25 cellular contexts compared by ENCODE assay signal in genomic region chr1:89993541-89993940, GRCh38. TPM values are rescaled to one million over a fixed set of nuclear protein-coding genes. Genes with fewer than 3 reads are reported as not detected.
A peak's percentile ranks its signal among the peaks of the same experiment; 100 is the strongest.
DNase-seq lines count a peak whose midpoint lies in the region; ATAC-seq and TF ChIP-seq lines count a peak whose summit lies in the region.
"Had no signal": no experiment of that assay in that cellular context is flagged by ENCODE, and none has a peak within 500 bp of the region (broad histone marks: within the 10 kb centered on the region; RNA-seq: fewer than 3 reads in every experiment).

No MANE protein-coding gene starts in this region.

- H2AK5ac ChIP-seq in IMR-90 (ENCODE audit: low read depth, low read length), result peak overlapping the region; percentile 20; the same call in 1 of the 2 replicates

- TF ChIP-seq POLR2A in IMR-90 (IDR thresholded peaks at IDR 0.05; ENCODE audit: low read depth, low read length) (no peak), ovary (IDR thresholded peaks at IDR 0.05) (no peak)

- ATAC-seq in Right ventricle myocardium inferior (no peak), IMR-90 (ENCODE audit: low read depth) (no peak), GM18502 (IDR thresholded peaks at IDR 0.05; ENCODE audit: poor library complexity, unreplicated experiment) (no peak)
- no peak for ATAC-seq in central memory CD8-positive, alpha-beta T cell (replicated peaks; ENCODE audit: extremely low read depth, poor library complexity, severe bottlenecking)

- no peak overlapping the region for H4K91ac ChIP-seq in IMR-90 (ENCODE audit: insufficient read depth, low read depth, low read length)

- H3K36me3 ChIP-seq in right atrium auricular region (no peaks in the 10 kb centered on the region), IMR-90 (ENCODE audit: control insufficient read depth, insufficient read depth, low read length) (no peaks in the 10 kb centered on the region), ovary (no peaks in the 10 kb centered on the region)
- H3K36me3 ChIP-seq: left ventricle myocardium inferior had no signal

- TF ChIP-seq EP300 in ovary (IDR thresholded peaks at IDR 0.05), result no peak

- no peaks in the 10 kb centered on the region for H3K27me3 Mint-ChIP-seq in central memory CD8-positive, alpha-beta T cell

- no peak overlapping the region for H3K27ac Mint-ChIP-seq in central memory CD8-positive, alpha-beta T cell (ENCODE audit: low read depth)

- H3K9me3 ChIP-seq in right atrium auricular region, result no peaks in the 10 kb centered on the region
- no peaks in the 10 kb centered on the region for H3K9me3 ChIP-seq in IMR-90 (ENCODE audit: control insufficient read depth, insufficient read depth, low read length)
- H3K9me3 ChIP-seq in ovary, result no peaks in the 10 kb centered on the region
- H3K9me3 ChIP-seq: left ventricle myocardium inferior had no signal

- no peak for TF ChIP-seq RAD21 in IMR-90 (IDR thresholded peaks at IDR 0.05; ENCODE audit: low read length)

- no peak overlapping the region for H2AK9ac ChIP-seq in IMR-90 (replicated peaks; ENCODE audit: low read depth, low read length, poor library complexity)

- H3K27ac ChIP-seq in right atrium auricular region (no peak overlapping the region), IMR-90 (ENCODE audit: insufficient read depth, low read length) (no peak overlapping the region), ovary (no peak overlapping the region), dorsolateral prefrontal cortex (no peak overlapping the region)
- H3K27ac ChIP-seq: KMS-11, left ventricle myocardium inferior, WERI-Rb-1 had no signal

- peaks cover 16% of the 10 kb centered on the region; the same call in 1 of the 2 replicates for H4K20me1 ChIP-seq in IMR-90 (ENCODE audit: insufficient read depth, low read length)

- H3K14ac ChIP-seq in IMR-90 (replicated peaks; ENCODE audit: low read depth, low read length), result no peak overlapping the region

- POLR2A ChIA-PET in IMR-90 (lab: Charles Lee; ENCODE audit: unreplicated experiment), result no interaction called here

- no peak overlapping the region for H4K8ac ChIP-seq in IMR-90 (ENCODE audit: low read depth in 2 of 2, low read length in 2 of 2)

- peaks cover 2% of the 10 kb centered on the region for H3K9me1 ChIP-seq in IMR-90 (ENCODE audit: insufficient read depth, low read length)

- H3K36me3 Mint-ChIP-seq in central memory CD8-positive, alpha-beta T cell (ENCODE audit: insufficient read depth), result peaks cover 18% of the 10 kb centered on the region
- H3K36me3 Mint-ChIP-seq: mesothelial cell of epicardium had no signal

- CTCF ChIA-PET in IMR-90 (lab: Yijun Ruan, JAX), result interaction anchor here (2.4 kb wide), 1 partner anchor 189 kb away, joined by 9 read pairs; no protein-coding TSS in a partner anchor

- intact Hi-C loops in Right ventricle myocardium inferior (cut with DNase I) (loop anchor here (10.0 kb wide), 1 partner anchor 359 kb away; the partner anchor contains the start of gene LRRC8C), IMR-90 (cut with micrococcal nuclease) (no loop called here), ovary (cut with DNase I) (loop anchor here in 2 of 4 donors (10.0 kb wide), 2 partner anchors 359 to 469 kb away; partner anchors contain the start of genes LRRC8B (in 1 of the 2) and LRRC8C (in 1 of the 2)), dorsolateral prefrontal cortex (cut with DNase I) (loop anchor here (5.0 to 10.0 kb wide), 3 partner anchors 211 to 479 kb away; partner anchors contain the start of gene LRRC8C (in 2 of the 2))

- no peaks in the 10 kb centered on the region for H3K27me3 ChIP-seq in right atrium auricular region
- no peaks in the 10 kb centered on the region for H3K27me3 ChIP-seq in IMR-90 (ENCODE audit: control insufficient read depth, insufficient read depth, low read length)
- H3K27me3 ChIP-seq in ovary, result no peaks in the 10 kb centered on the region
- no peaks in the 10 kb centered on the region for H3K27me3 ChIP-seq in dorsolateral prefrontal cortex

- no peak overlapping the region for H3K4ac ChIP-seq in IMR-90 (ENCODE audit: low read depth, low read length)

- H4K5ac ChIP-seq in IMR-90 (ENCODE audit: low read depth, low read length), result no peak overlapping the region

- H2BK120ac ChIP-seq in IMR-90 (ENCODE audit: low read depth, low read length), result no peak overlapping the region

- no peak overlapping the region for H3K56ac ChIP-seq in IMR-90 (ENCODE audit: extremely low read depth, insufficient read depth, low read length)

- TF ChIP-seq CTCF in right atrium auricular region (IDR thresholded peaks at IDR 0.05), result no peak
- TF ChIP-seq CTCF in IMR-90 (conservative IDR thresholded peaks at IDR 0.05; ENCODE audit: low read depth, low read length), result no peak
- no peak for TF ChIP-seq CTCF in ovary (IDR thresholded peaks at IDR 0.05)
- no peak for TF ChIP-seq CTCF in dorsolateral prefrontal cortex (IDR thresholded peaks at IDR 0.05 in 54 of 56, conservative IDR thresholded peaks at IDR 0.05 in 2 of 56; ENCODE audit: low read depth in 1 of 56, partially characterized antibody in 56 of 56)

- no peak overlapping the region for H3K18ac ChIP-seq in IMR-90 (ENCODE audit: low read depth, low read length)

- H3K23ac ChIP-seq in IMR-90 (ENCODE audit: low read depth, low read length), result no peak overlapping the region

- H2AFZ ChIP-seq in IMR-90 (replicated peaks; ENCODE audit: low read length, poor library complexity), result no peak overlapping the region

- in situ Hi-C loops in IMR-90 (cut with MboI; ENCODE audit: low sequenced_read_pairs), result loop anchor here (5.0 to 25.0 kb wide), 3 partner anchors 191 to 506 kb away; partner anchors contain the start of gene LRRC8C

- no peaks in the 10 kb centered on the region for H3K9me3 Mint-ChIP-seq in central memory CD8-positive, alpha-beta T cell
- H3K9me3 Mint-ChIP-seq: mesothelial cell of epicardium had no signal

- WGBS in IMR-90 (ENCODE audit: extremely low coverage in 2 of 2, insufficient read length in 1 of 2), 2 experiments, result 91% methylated on average over 22 of the region's 24 CpGs; no CpG with 5 or more reads in 1 of the 2 experiments
- 94 to 95% (median 95%) methylated on average over 24 of the region's 24 CpGs for WGBS in ovary, 3 donors

- H3K9ac ChIP-seq in IMR-90 (ENCODE audit: low read depth, low read length), result no peak overlapping the region
- H3K9ac ChIP-seq: KMS-11 had no signal

- no peak overlapping the region for H3K4me2 ChIP-seq in IMR-90 (ENCODE audit: low read depth, low read length)
- H3K4me2 ChIP-seq: KMS-11 had no signal

- BruUV-seq in IMR-90 (replicated peaks; lab: Mats Ljungman, UMichigan), result no TSS peak

- H3K79me1 ChIP-seq in IMR-90 (ENCODE audit: low read depth in 1 of 2, low read length in 2 of 2), result peaks cover 3 to 12% of the 10 kb centered on the region in 2 experiments; a peak in 2 of 4 replicates

- H3K4me1 ChIP-seq in right atrium auricular region (peaks cover 0 to 20% of the 10 kb centered on the region in 2 donors), IMR-90 (ENCODE audit: control insufficient read depth, insufficient read depth, low read length) (no peaks in the 10 kb centered on the region; the same call in 1 of the 2 replicates), ovary (ENCODE audit: insufficient read depth) (peaks cover 1% of the 10 kb centered on the region)

- H3K4me3 Mint-ChIP-seq in central memory CD8-positive, alpha-beta T cell, result peak overlapping the region; percentile 96

- dilution Hi-C loops in IMR-90 (cut with HindIII; ENCODE audit: low sequenced_read_pairs, unreplicated experiment), result no loop called here

- no peak overlapping the region for H2BK15ac ChIP-seq in IMR-90 (ENCODE audit: low read depth, low read length)

- DNase-seq in Right ventricle myocardium inferior (ENCODE audit: missing footprints) (peak; percentile 64), right atrium auricular region (ENCODE audit: low spot score) (no peak), IMR-90 (no peak), ovary (peak in 4 of 5 donors; percentile 10 to 41 (median 34)), CD1c-positive myeloid dendritic cell (ENCODE audit: extremely low spot score) (no peak), dorsolateral prefrontal cortex (no peak)
- no peak for DNase-seq in central memory CD8-positive, alpha-beta T cell (ENCODE audit: low spot score in 2 of 2)
- DNase-seq: activated CD4-positive, alpha-beta T cell treated with anti-CD3 and anti-CD28 coated beads, Interleukin-2, amount 50 U/mL, for 4 hours; activated naive CD4-positive, alpha-beta T cell treated with Interleukin-2 at 50 U/mL for 16 hours; aorta; DMS53; GF-D8; HCEC 1CT; left ventricle myocardium inferior; MV-4-11; NCI-H1694; NCI-H69; SIG-M5; stimulated activated CD4-positive, alpha-beta T cell treated with anti-CD3 and anti-CD28 coated beads, Interleukin-2, amount 100 ng/mL, for 48 hours; stimulated activated naive CD4-positive, alpha-beta T cell; WERI-Rb-1 had no signal

- peaks cover 29% of the 10 kb centered on the region for H3K4me1 Mint-ChIP-seq in central memory CD8-positive, alpha-beta T cell

- no peak overlapping the region for H2BK5ac ChIP-seq in IMR-90 (ENCODE audit: low read depth, low read length, poor library complexity, severe bottlenecking)

- H2BK20ac ChIP-seq in IMR-90 (ENCODE audit: low read depth, low read length), result no peak overlapping the region

- H3K4me3 ChIP-seq in right atrium auricular region, result no peak overlapping the region
- no peak overlapping the region for H3K4me3 ChIP-seq in IMR-90 (ENCODE audit: insufficient read depth, low read depth, low read length)
- no peak overlapping the region for H3K4me3 ChIP-seq in ovary
- no peak overlapping the region for H3K4me3 ChIP-seq in dorsolateral prefrontal cortex
- H3K4me3 ChIP-seq: smooth muscle cell had no signal

TF ChIP-seq in IMR-90, 13 proteins besides CTCF, POLR2A, EP300 and RAD21:
- TF ChIP-seq SMC3 (IDR thresholded peaks at IDR 0.05; ENCODE audit: low read depth, low read length), result no peak

RNA-seq across cellular contexts. Expression of gene ZNF326, which starts 1.4 kb away (rescaled TPM):
- 17.4 TPM for total RNA-seq in Right ventricle myocardium inferior
- total RNA-seq in right atrium auricular region, result 1 to 10 TPM; 5.3 to 7.3 TPM
- total RNA-seq in IMR-90 (2012; rRNA removed), result 4.5 and 10.0 TPM in 2 replicates
- 13.1 and 17.0 TPM in 2 replicates for polyA plus RNA-seq in IMR-90 (2012; rRNA removed)
- polyA plus RNA-seq in IMR-90 (2012; cell fraction: cytosol; rRNA removed), result 3.3 and 3.7 TPM in 2 replicates
- 8.9 and 23.9 TPM in 2 replicates for polyA plus RNA-seq in IMR-90 (2012; cell fraction: nucleus; rRNA removed; ENCODE audit: low replicate concordance)
- 10 to 100 TPM; 17.1 to 24.7 (median 21.8) TPM for total RNA-seq in ovary
- 10 to 100 TPM; 10.9 to 24.4 TPM for polyA plus RNA-seq in ovary
- 10 to 100 TPM; 23.0 to 50.7 (median 32.2) TPM for total RNA-seq in dorsolateral prefrontal cortex

Comparison
In these comparisons a context has a peak if more than half of its experiments do, and no peak if none do; other contexts are left out.
1. DNase-seq: peak in Right ventricle myocardium inferior (single experiment) and ovary (4 of 5); none in right atrium auricular region (single experiment), IMR-90 (single experiment), central memory CD8-positive, alpha-beta T cell (0 of 2), CD1c-positive myeloid dendritic cell (single experiment) and dorsolateral prefrontal cortex (0 of 10).